In genomic region chr21:37006521-37007291, GRCh38 we compare ENCODE assay signal across 9 cellular contexts. TPM values are rescaled to one million over a fixed set of nuclear protein-coding genes. Genes with fewer than 3 reads are reported as not detected.
DNase-seq lines count a peak whose midpoint lies in the region; ATAC-seq lines count a peak whose summit lies in the region.
"Had no signal": no experiment of that assay in that cellular context is flagged by ENCODE, and none has a peak within 500 bp of the region (broad histone marks: within the 10 kb centered on the region; RNA-seq: fewer than 3 reads in every experiment).

Gene RIPPLY3 (plus strand): TSS chr21:37006702. CDS start chr21:37006773, 71 bp downstream.

- no peaks in the 10 kb centered on the region for H3K36me3 Mint-ChIP-seq in central memory CD8-positive, alpha-beta T cell (ENCODE audit: insufficient read depth)
- no peaks in the 10 kb centered on the region for H3K36me3 Mint-ChIP-seq in memory B cell

- peak within 1 kb of the TSS; percentile 59 for H3K4me3 Mint-ChIP-seq in central memory CD8-positive, alpha-beta T cell
- H3K4me3 Mint-ChIP-seq in memory B cell, result peak within 1 kb of the TSS; percentile 67

- H3K27ac ChIP-seq in urinary bladder (ENCODE audit: low read depth), result no peak within 1 kb of the TSS

- H3K4me1 ChIP-seq in urinary bladder (ENCODE audit: insufficient read depth), result no peaks in the 10 kb centered on the region

- H3K4me3 ChIP-seq in urinary bladder (ENCODE audit: low read depth, low read length), result peak within 1 kb of the TSS; percentile 57

- DNase-seq in DMS79 treated with DMSO at 0.1 percent for 48 hours (lab: John Stamatoyannopoulos, UW) (peak; percentile 12), DMS79 (lab: John Stamatoyannopoulos, UW) (no peak), NCI-H748 (lab: John Stamatoyannopoulos, UW; ENCODE audit: unreplicated experiment) (peak; percentile 61), memory B cell (ENCODE audit: low spot score in 2 of 2) (peak in 1 of 2 donors; percentile 22), NCI-H2081 (lab: John Stamatoyannopoulos, UW) (no peak), superior temporal gyrus (ENCODE audit: extremely low spot score) (no peak)
- no peak for DNase-seq in central memory CD8-positive, alpha-beta T cell (ENCODE audit: low spot score in 2 of 2)

- H3K9me3 Mint-ChIP-seq in central memory CD8-positive, alpha-beta T cell, result no peaks in the 10 kb centered on the region
- no peaks in the 10 kb centered on the region for H3K9me3 Mint-ChIP-seq in memory B cell

- no peaks in the 10 kb centered on the region for H3K36me3 ChIP-seq in urinary bladder (ENCODE audit: insufficient read depth)

- 1% methylated on average over 85 of the region's 85 CpGs for WGBS in urinary bladder

- H3K27me3 Mint-ChIP-seq in central memory CD8-positive, alpha-beta T cell, result peaks cover 17% of the 10 kb centered on the region
- peaks cover 11% of the 10 kb centered on the region for H3K27me3 Mint-ChIP-seq in memory B cell

- H3K4me1 Mint-ChIP-seq in central memory CD8-positive, alpha-beta T cell, result peaks cover 5% of the 10 kb centered on the region
- H3K4me1 Mint-ChIP-seq in memory B cell, result peaks cover 2% of the 10 kb centered on the region

- H3K27ac Mint-ChIP-seq in central memory CD8-positive, alpha-beta T cell (ENCODE audit: low read depth), result no peak within 1 kb of the TSS
- no peak within 1 kb of the TSS for H3K27ac Mint-ChIP-seq in memory B cell

- no peak for ATAC-seq in central memory CD8-positive, alpha-beta T cell (replicated peaks; ENCODE audit: extremely low read depth, poor library complexity, severe bottlenecking)
- ATAC-seq in memory B cell (ENCODE audit: low read depth), result peak; percentile 33

RNA-seq across cellular contexts. Expression of gene RIPPLY3, which starts in this region (rescaled TPM):
- total RNA-seq in urinary bladder, result not detected
- polyA plus RNA-seq in urinary bladder, result 0.48 TPM
- total RNA-seq: T-helper 1 cell treated with Interleukin-12 subunit alpha and Interleukin-12 subunit beta and Interleukin-4 antibody, amounts not matched to agents 30 ng/mL and 1 ng/mL, for 36 hours had no signal

Comparison
In these comparisons a context has a peak if more than half of its experiments do, and no peak if none do; other contexts are left out.
1. DNase-seq: peak in DMS79 treated with DMSO at 0.1 percent for 48 hours (single experiment) and NCI-H748 (single experiment); none in DMS79 (single experiment), central memory CD8-positive, alpha-beta T cell (0 of 2), NCI-H2081 (0 of 2) and superior temporal gyrus (single experiment).